Comparison of ENCODE assay signal across 8 cellular contexts in genomic region chr21:25881524-25882376, GRCh38.
DNase-seq lines count a peak whose midpoint lies in the region; ATAC-seq and TF ChIP-seq lines count a peak whose summit lies in the region.

No MANE protein-coding gene starts in this region.

- TF ChIP-seq CTCF in foreskin fibroblast (IDR thresholded peaks at IDR 0.05; ENCODE audit: low read depth, low read length) (peak; percentile 97), osteocyte (IDR thresholded peaks at IDR 0.05) (peak; percentile 95)

- no peaks in the 10 kb centered on the region for H3K4me1 Mint-ChIP-seq in osteocyte (ENCODE audit: unreplicated experiment)

- H3K9me3 Mint-ChIP-seq in osteocyte (ENCODE audit: unreplicated experiment): no peaks in the 10 kb centered on the region

- H3K36me3 Mint-ChIP-seq in osteocyte (ENCODE audit: unreplicated experiment): peaks cover 17% of the 10 kb centered on the region

- H3K27ac Mint-ChIP-seq in osteocyte (ENCODE audit: unreplicated experiment): no peak overlapping the region

- ATAC-seq in GM21515 (IDR thresholded peaks at IDR 0.05; ENCODE audit: unreplicated experiment): peak; percentile 84

- peak; percentile 74 for DNase-seq in ELF-1 (ENCODE audit: low read depth, low spot score)
- DNase-seq in HT-29 (ENCODE audit: low spot score): peak; percentile 64
- DNase-seq in RPMI7951 (ENCODE audit: low read depth): peak; percentile 49
- peak; percentile 9 to 21 for DNase-seq in activated T-helper 1 cell treated with anti-CD3 and anti-CD28 coated beads, Interleukin-2, amount 50 U/mL, for 16 hours (ENCODE audit: low read depth in 1 of 2, low spot score in 1 of 2)
- DNase-seq in foreskin fibroblast: peak; percentile 35 to 73
- no peak for DNase-seq in osteocyte (ENCODE audit: extremely low spot score, unreplicated experiment)
- peak; percentile 70 for DNase-seq in ureter (ENCODE audit: low spot score)

- no peak overlapping the region for H3K4me3 ChIP-seq in foreskin fibroblast (ENCODE audit: low read depth in 1 of 2, low read length in 2 of 2)

- no peak overlapping the region for H3K4me3 Mint-ChIP-seq in osteocyte (ENCODE audit: unreplicated experiment)

- no peaks in the 10 kb centered on the region for H3K27me3 Mint-ChIP-seq in osteocyte (ENCODE audit: unreplicated experiment)
